ENCODE assay signal across 13 cellular contexts in genomic region chr9:81499021-81499454, GRCh38.
DNase-seq lines count a peak whose midpoint lies in the region; ATAC-seq and TF ChIP-seq lines count a peak whose summit lies in the region.
"Had no signal": no experiment of that assay in that cellular context is flagged by ENCODE, and none has a peak within 500 bp of the region (broad histone marks: within the 10 kb centered on the region; RNA-seq: fewer than 3 reads in every experiment).

No MANE protein-coding gene starts in this region.

- DNase-seq in GM23338 (ENCODE audit: low spot score), result no peak
- peak; percentile 82 for DNase-seq in astrocyte of the hippocampus (ENCODE audit: low read depth, low spot score)
- DNase-seq in hepatocyte (ENCODE audit: low spot score), result peak; percentile 19
- DNase-seq in suprapubic skin (ENCODE audit: low spot score in 2 of 2), result no peak
- no peak for DNase-seq in posterior cingulate gyrus
- DNase-seq in midbrain (lab: John Stamatoyannopoulos, UW), result no peak
- DNase-seq in NCI-H524 treated with DMSO at 0.1 percent for 48 hours (lab: John Stamatoyannopoulos, UW), result no peak
- DNase-seq: activated T-cell treated with anti-CD3 and anti-CD28 coated beads, Interleukin-2, amount 50 U/mL, for 24 hours; hippocampal formation; Peyer's patch; stimulated activated naive B cell treated with anti-CD40 and anti-IgM and Interleukin-4, amounts not matched to agents 10 μg/mL and 1 μg/mL and 100 μg/mL, for 72 hours had no signal

- H3K36me3 Mint-ChIP-seq in GM23338 (ENCODE audit: low read depth), result no peaks in the 10 kb centered on the region
- H3K36me3 Mint-ChIP-seq: stimulated activated naive B cell treated with anti-CD40 and anti-IgM and Interleukin-4, amounts not matched to agents 10 μg/mL and 1 μg/mL and 100 μg/mL, for 72 hours had no signal

- intact Hi-C loops in posterior cingulate gyrus (cut with DNase I), result no loop called here

- H2AFZ ChIP-seq in GM23338, result peak overlapping the region; percentile 21; the same call in 1 of the 2 replicates
- H2AFZ ChIP-seq in hepatocyte, result no peak overlapping the region

- no peak overlapping the region for H3K4me3 Mint-ChIP-seq in GM23338
- H3K4me3 Mint-ChIP-seq: activated T-cell treated with anti-CD3 and anti-CD28 coated beads, Interleukin-2, amount 50 U/mL, for 24 hours; stimulated activated naive B cell treated with anti-CD40 and anti-IgM and Interleukin-4, amounts not matched to agents 10 μg/mL and 1 μg/mL and 100 μg/mL, for 72 hours had no signal

- ATAC-seq in GM23338 (no peak), HG03280 (IDR thresholded peaks at IDR 0.05; ENCODE audit: unreplicated experiment) (no peak)
- ATAC-seq: K562; stimulated activated naive B cell treated with anti-CD40 and anti-IgM and Interleukin-4, amounts not matched to agents 10 μg/mL and 1 μg/mL and 100 μg/mL, for 72 hours had no signal

- no peaks in the 10 kb centered on the region for H3K4me1 ChIP-seq in GM23338 (ENCODE audit: insufficient read depth)
- no peaks in the 10 kb centered on the region for H3K4me1 ChIP-seq in hepatocyte (ENCODE audit: insufficient read depth)
- peaks cover 8% of the 10 kb centered on the region for H3K4me1 ChIP-seq in suprapubic skin
- H3K4me1 ChIP-seq: Peyer's patch had no signal

- peaks cover 1% of the 10 kb centered on the region for H3K27me3 Mint-ChIP-seq in GM23338 (ENCODE audit: insufficient read depth, low read depth, poor library complexity)
- H3K27me3 Mint-ChIP-seq: activated T-cell treated with anti-CD3 and anti-CD28 coated beads, Interleukin-2, amount 50 U/mL, for 24 hours had no signal

- no peaks in the 10 kb centered on the region for H4K20me1 ChIP-seq in GM23338 (replicated peaks; ENCODE audit: insufficient read depth)
- no peaks in the 10 kb centered on the region for H4K20me1 ChIP-seq in hepatocyte (ENCODE audit: insufficient read depth, poor library complexity, severe bottlenecking)

- H3K9me3 ChIP-seq in hepatocyte (ENCODE audit: low read depth) (no peaks in the 10 kb centered on the region), suprapubic skin (no peaks in the 10 kb centered on the region)
- H3K9me3 ChIP-seq: Peyer's patch had no signal

- H3K4me3 ChIP-seq in GM23338, result no peak overlapping the region
- H3K4me3 ChIP-seq in hepatocyte, result no peak overlapping the region
- H3K4me3 ChIP-seq in suprapubic skin, result no peak overlapping the region
- H3K4me3 ChIP-seq: K562, Peyer's patch had no signal

- no peaks in the 10 kb centered on the region for H3F3A ChIP-seq in GM23338 (replicated peaks; ENCODE audit: low read depth)

- no peak overlapping the region for H3K4me2 ChIP-seq in GM23338
- H3K4me2 ChIP-seq in hepatocyte, result peak overlapping the region; percentile 38

- WGBS in hepatocyte (ENCODE audit: low lambda C conversion rate, missing lambda C conversion rate), result 36% methylated on average over 6 of the region's 6 CpGs
- WGBS in suprapubic skin, result 29% methylated on average over 6 of the region's 6 CpGs

- TF ChIP-seq POLR2A in suprapubic skin (IDR thresholded peaks at IDR 0.05), result no peak

- H3K9me3 Mint-ChIP-seq in GM23338, result no peaks in the 10 kb centered on the region
- H3K9me3 Mint-ChIP-seq: activated T-cell treated with anti-CD3 and anti-CD28 coated beads, Interleukin-2, amount 50 U/mL, for 24 hours; stimulated activated naive B cell treated with anti-CD40 and anti-IgM and Interleukin-4, amounts not matched to agents 10 μg/mL and 1 μg/mL and 100 μg/mL, for 72 hours had no signal

- no peaks in the 10 kb centered on the region for H3K4me1 Mint-ChIP-seq in GM23338
- H3K4me1 Mint-ChIP-seq: stimulated activated naive B cell treated with anti-CD40 and anti-IgM and Interleukin-4, amounts not matched to agents 10 μg/mL and 1 μg/mL and 100 μg/mL, for 72 hours had no signal

- H3K9me2 ChIP-seq in GM23338 (ENCODE audit: insufficient read depth), result peaks cover 9% of the 10 kb centered on the region
- no peaks in the 10 kb centered on the region for H3K9me2 ChIP-seq in hepatocyte (replicated peaks; ENCODE audit: insufficient read depth)

- H3K27ac ChIP-seq in GM23338 (ENCODE audit: low read depth) (no peak overlapping the region), hepatocyte (peak overlapping the region; percentile 43), suprapubic skin (peak overlapping the region; percentile 26)

- H3K36me3 ChIP-seq in GM23338 (ENCODE audit: insufficient read depth) (no peaks in the 10 kb centered on the region), hepatocyte (replicated peaks; ENCODE audit: insufficient read depth, low read depth) (no peaks in the 10 kb centered on the region), suprapubic skin (no peaks in the 10 kb centered on the region)
- H3K36me3 ChIP-seq: Peyer's patch had no signal

- TF ChIP-seq CTCF in GM23338 (conservative IDR thresholded peaks at IDR 0.05; ENCODE audit: low read depth in 2 of 2) (no peak), hepatocyte (IDR thresholded peaks at IDR 0.05; ENCODE audit: poor library complexity) (no peak), suprapubic skin (IDR thresholded peaks at IDR 0.05) (no peak)

- no peak overlapping the region for H3K27ac Mint-ChIP-seq in GM23338
- H3K27ac Mint-ChIP-seq: activated T-cell treated with anti-CD3 and anti-CD28 coated beads, Interleukin-2, amount 50 U/mL, for 24 hours had no signal

- no peaks in the 10 kb centered on the region for H3K79me2 ChIP-seq in GM23338 (replicated peaks; ENCODE audit: insufficient read depth)
- H3K79me2 ChIP-seq in hepatocyte, result no peaks in the 10 kb centered on the region

- TF ChIP-seq EP300 in suprapubic skin (IDR thresholded peaks at IDR 0.05), result peak; percentile 76

- no peaks in the 10 kb centered on the region for H3K27me3 ChIP-seq in GM23338 (ENCODE audit: insufficient read depth)
- H3K27me3 ChIP-seq in hepatocyte, result no peaks in the 10 kb centered on the region
- H3K27me3 ChIP-seq in suprapubic skin, result no peaks in the 10 kb centered on the region
- H3K27me3 ChIP-seq: Peyer's patch had no signal

TF ChIP-seq in GM23338, 12 proteins besides CTCF, POLR2A, EP300 and RAD21 (continues in another document):
- TF ChIP-seq STAT1 (IDR thresholded peaks at IDR 0.05; ENCODE audit: unreplicated experiment), result no peak
- no peak for TF ChIP-seq ZNF462 (CRISPR knock-in tag; IDR thresholded peaks at IDR 0.05)

Comparison
In these comparisons a context has a peak if more than half of its experiments do, and no peak if none do; other contexts are left out.
1. DNase-seq: peak in astrocyte of the hippocampus (single experiment) and hepatocyte (single experiment); none in GM23338 (single experiment), suprapubic skin (0 of 2), posterior cingulate gyrus (0 of 10), midbrain (single experiment) and NCI-H524 treated with DMSO at 0.1 percent for 48 hours (single experiment).